Comparison of ENCODE assay signal across 22 cellular contexts in the genomic region with DNA sequence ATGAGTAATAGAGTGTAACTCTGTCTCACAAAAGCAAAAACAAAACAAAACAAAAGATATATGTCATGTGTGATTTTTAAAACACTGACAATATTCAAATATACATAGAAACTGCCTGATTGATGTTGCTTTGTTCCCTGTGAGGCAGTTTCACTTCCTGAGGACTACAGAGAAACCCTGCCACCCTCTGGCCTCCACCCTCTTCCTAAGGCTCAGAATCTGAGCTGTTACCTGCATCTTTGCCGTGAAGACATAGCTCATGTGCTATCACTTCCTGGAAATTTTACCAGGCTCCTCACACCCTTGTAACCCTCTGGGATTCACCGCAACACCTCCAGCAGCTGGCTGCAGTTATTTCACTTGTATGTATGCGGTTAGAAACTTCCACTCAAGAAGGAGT.
DNase-seq lines count a peak whose midpoint lies in the region; ATAC-seq and TF ChIP-seq lines count a peak whose summit lies in the region.
"Had no signal": no experiment of that assay in that cellular context is flagged by ENCODE, and none has a peak within 500 bp of the region (broad histone marks: within the 10 kb centered on the region; RNA-seq: fewer than 3 reads in every experiment).

No MANE protein-coding gene starts in this region.

- no peak overlapping the region for H3K27ac ChIP-seq in OCI-LY7 (ENCODE audit: low read depth, low read length, poor library complexity, severe bottlenecking)
- H3K27ac ChIP-seq: KMS-11, parathyroid adenoma, stomach had no signal

- TF ChIP-seq CTCF in GM06990 (IDR thresholded peaks at IDR 0.05; ENCODE audit: insufficient read depth, low read length, poor library complexity, severe bottlenecking) (no peak), OCI-LY7 (conservative IDR thresholded peaks at IDR 0.05; ENCODE audit: low read length) (no peak)

- no peaks in the 10 kb centered on the region for H3K27me3 ChIP-seq in GM06990 (replicated peaks; ENCODE audit: control insufficient read depth, insufficient read depth, low read length)
- H3K27me3 ChIP-seq: stomach had no signal

- H3K36me3 ChIP-seq in GM06990 (ENCODE audit: control insufficient read depth, insufficient read depth, low read length) (no peaks in the 10 kb centered on the region), OCI-LY7 (ENCODE audit: insufficient read depth, low read length) (no peaks in the 10 kb centered on the region)
- H3K36me3 ChIP-seq: stomach had no signal

- H2AFZ ChIP-seq in OCI-LY7 (ENCODE audit: low read length), result peak overlapping the region; percentile 54; the same call in 1 of the 2 replicates
- H2AFZ ChIP-seq: parathyroid adenoma had no signal

- intact Hi-C loops in OCI-LY7 (cut with micrococcal nuclease; ENCODE audit: unreplicated experiment) (no loop called here), cardiac septum (cut with DNase I) (no loop called here)

- H3K4me1 Mint-ChIP-seq in central memory CD8-positive, alpha-beta T cell, result peaks cover 5% of the 10 kb centered on the region
- H3K4me1 Mint-ChIP-seq: mesothelial cell of epicardium, nephron had no signal

- H3K9me3 ChIP-seq in OCI-LY7 (ENCODE audit: low read length), result no peaks in the 10 kb centered on the region
- H3K9me3 ChIP-seq: stomach had no signal

- POLR2A ChIA-PET in OCI-LY7 (lab: Charles Lee), result no interaction called here
- POLR2A ChIA-PET in HEK293T (lab: Yijun Ruan, JAX), result no interaction called here

- peak; percentile 0 for DNase-seq in GM06990 (ENCODE audit: extremely low read depth, insufficient read length)
- DNase-seq in OCI-LY7 (ENCODE audit: low spot score), result peak; percentile 22
- no peak for DNase-seq in central memory CD8-positive, alpha-beta T cell (ENCODE audit: low spot score in 2 of 2)
- DNase-seq in NAMALWA (ENCODE audit: low spot score), result no peak
- no peak for DNase-seq in cardiac septum (ENCODE audit: low spot score)
- DNase-seq in HEK293T (ENCODE audit: extremely low spot score), result no peak
- DNase-seq: activated CD8-positive, alpha-beta memory T cell treated with anti-CD3 and anti-CD28 coated beads for 24 hours; activated naive CD8-positive, alpha-beta T cell treated with anti-CD3 and anti-CD28 coated beads, Interleukin-2, amount 50 U/mL, for 24 hours; AML-193; left colon; NCI-H1092 treated with DMSO at 0.1 percent for 48 hours; NCI-H2081; NCI-H446 treated with DMSO at 0.1 percent for 48 hours; Right ventricle myocardium superior; stimulated activated CD4-positive, alpha-beta T cell treated with anti-CD3 and anti-CD28 coated beads, Interleukin-2, amount 100 ng/mL, for 24 hours; stomach had no signal

- no peaks in the 10 kb centered on the region for H3K36me3 Mint-ChIP-seq in central memory CD8-positive, alpha-beta T cell (ENCODE audit: insufficient read depth)
- H3K36me3 Mint-ChIP-seq: mesothelial cell of epicardium, type B pancreatic cell had no signal

- peaks cover 17% of the 10 kb centered on the region for H3K4me1 ChIP-seq in OCI-LY7 (ENCODE audit: insufficient read depth, low read length, poor library complexity, severe bottlenecking)
- H3K4me1 ChIP-seq: parathyroid adenoma, stomach had no signal

- no peaks in the 10 kb centered on the region for H3K27me3 Mint-ChIP-seq in central memory CD8-positive, alpha-beta T cell
- H3K27me3 Mint-ChIP-seq: activated naive CD8-positive, alpha-beta T cell treated with anti-CD3 and anti-CD28 coated beads, Interleukin-2, amount 50 U/mL, for 24 hours; type B pancreatic cell had no signal

- no peak overlapping the region for H3K4me3 ChIP-seq in GM06990 (replicated peaks; ENCODE audit: low read depth, low read length)
- H3K4me3 ChIP-seq in OCI-LY7 (ENCODE audit: low read depth, low read length, poor library complexity, severe bottlenecking), result no peak overlapping the region
- H3K4me3 ChIP-seq: stomach had no signal

- BruUV-seq in OCI-LY7 (replicated peaks; lab: Mats Ljungman, UMichigan), result no TSS peak

- no peak overlapping the region for H3K4me3 Mint-ChIP-seq in central memory CD8-positive, alpha-beta T cell
- H3K4me3 Mint-ChIP-seq: activated naive CD8-positive, alpha-beta T cell treated with anti-CD3 and anti-CD28 coated beads, Interleukin-2, amount 50 U/mL, for 24 hours; mesothelial cell of epicardium; nephron; type B pancreatic cell had no signal

- peak; percentile 73 for ATAC-seq in GM19467 (IDR thresholded peaks at IDR 0.05; ENCODE audit: unreplicated experiment)
- ATAC-seq in central memory CD8-positive, alpha-beta T cell (replicated peaks; ENCODE audit: extremely low read depth, poor library complexity, severe bottlenecking), result peak; percentile 63
- ATAC-seq: activated naive CD8-positive, alpha-beta T cell treated with anti-CD3 and anti-CD28 coated beads, Interleukin-2, amount 50 U/mL, for 24 hours; left colon had no signal

- no peaks in the 10 kb centered on the region for H3K79me2 ChIP-seq in OCI-LY7 (ENCODE audit: insufficient read depth, low read depth, low read length)
- H3K79me2 ChIP-seq: parathyroid adenoma had no signal

- CTCF ChIA-PET in OCI-LY7 (lab: Charles Lee; ENCODE audit: unreplicated experiment) (no interaction called here), HEK293T (lab: Yijun Ruan, JAX) (no interaction called here)

- no peaks in the 10 kb centered on the region for H4K20me1 ChIP-seq in OCI-LY7 (ENCODE audit: insufficient read depth, low read length)

- no peak overlapping the region for H3K27ac Mint-ChIP-seq in central memory CD8-positive, alpha-beta T cell (ENCODE audit: low read depth)
- H3K27ac Mint-ChIP-seq: activated naive CD8-positive, alpha-beta T cell treated with anti-CD3 and anti-CD28 coated beads, Interleukin-2, amount 50 U/mL, for 24 hours; mesothelial cell of epicardium; nephron; type B pancreatic cell had no signal

- no peak overlapping the region for H3K4me2 ChIP-seq in OCI-LY7 (ENCODE audit: low read length)
- H3K4me2 ChIP-seq: KMS-11 had no signal

- no peaks in the 10 kb centered on the region for H3K9me2 ChIP-seq in OCI-LY7 (ENCODE audit: insufficient read depth, low read length)

- no peaks in the 10 kb centered on the region for H3K9me3 Mint-ChIP-seq in central memory CD8-positive, alpha-beta T cell
- H3K9me3 Mint-ChIP-seq: activated naive CD8-positive, alpha-beta T cell treated with anti-CD3 and anti-CD28 coated beads, Interleukin-2, amount 50 U/mL, for 24 hours; mesothelial cell of epicardium; nephron; type B pancreatic cell had no signal

TF ChIP-seq in HEK293T, 16 proteins besides CTCF, POLR2A, EP300 and RAD21:
- no peak for TF ChIP-seq FOXA1 (IDR thresholded peaks at IDR 0.05)
- no peak for TF ChIP-seq HDGF (IDR thresholded peaks at IDR 0.05; ENCODE audit: borderline replicate concordance)
- TF ChIP-seq SP1 (IDR thresholded peaks at IDR 0.05), result no peak
- TF ChIP-seq NFRKB (IDR thresholded peaks at IDR 0.05), result no peak
- TF ChIP-seq TARDBP (IDR thresholded peaks at IDR 0.05), result no peak
- TF ChIP-seq LEF1 (IDR thresholded peaks at IDR 0.05; ENCODE audit: borderline replicate concordance), result no peak
- TF ChIP-seq SUZ12 (IDR thresholded peaks at IDR 0.05), result no peak
- no peak for TF ChIP-seq BHLHE40 (IDR thresholded peaks at IDR 0.05; ENCODE audit: borderline replicate concordance)
- TF ChIP-seq FOXK2 (IDR thresholded peaks at IDR 0.05), result no peak
- TF ChIP-seq, protein P1, sequence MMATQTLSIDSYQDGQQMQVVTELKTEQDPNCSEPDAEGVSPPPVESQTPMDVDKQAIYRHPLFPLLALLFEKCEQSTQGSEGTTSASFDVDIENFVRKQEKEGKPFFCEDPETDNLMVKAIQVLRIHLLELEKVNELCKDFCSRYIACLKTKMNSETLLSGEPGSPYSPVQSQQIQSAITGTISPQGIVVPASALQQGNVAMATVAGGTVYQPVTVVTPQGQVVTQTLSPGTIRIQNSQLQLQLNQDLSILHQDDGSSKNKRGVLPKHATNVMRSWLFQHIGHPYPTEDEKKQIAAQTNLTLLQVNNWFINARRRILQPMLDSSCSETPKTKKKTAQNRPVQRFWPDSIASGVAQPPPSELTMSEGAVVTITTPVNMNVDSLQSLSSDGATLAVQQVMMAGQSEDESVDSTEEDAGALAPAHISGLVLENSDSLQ (IDR thresholded peaks at IDR 0.05), result no peak
- TF ChIP-seq L3MBTL2 (conservative IDR thresholded peaks at IDR 0.05), result no peak

Comparison
In these comparisons a context has a peak if more than half of its experiments do, and no peak if none do; other contexts are left out.
1. DNase-seq: peak in GM06990 (single experiment) and OCI-LY7 (single experiment); none in central memory CD8-positive, alpha-beta T cell (0 of 2), NAMALWA (single experiment), cardiac septum (single experiment) and HEK293T (single experiment).